In the genomic region with DNA sequence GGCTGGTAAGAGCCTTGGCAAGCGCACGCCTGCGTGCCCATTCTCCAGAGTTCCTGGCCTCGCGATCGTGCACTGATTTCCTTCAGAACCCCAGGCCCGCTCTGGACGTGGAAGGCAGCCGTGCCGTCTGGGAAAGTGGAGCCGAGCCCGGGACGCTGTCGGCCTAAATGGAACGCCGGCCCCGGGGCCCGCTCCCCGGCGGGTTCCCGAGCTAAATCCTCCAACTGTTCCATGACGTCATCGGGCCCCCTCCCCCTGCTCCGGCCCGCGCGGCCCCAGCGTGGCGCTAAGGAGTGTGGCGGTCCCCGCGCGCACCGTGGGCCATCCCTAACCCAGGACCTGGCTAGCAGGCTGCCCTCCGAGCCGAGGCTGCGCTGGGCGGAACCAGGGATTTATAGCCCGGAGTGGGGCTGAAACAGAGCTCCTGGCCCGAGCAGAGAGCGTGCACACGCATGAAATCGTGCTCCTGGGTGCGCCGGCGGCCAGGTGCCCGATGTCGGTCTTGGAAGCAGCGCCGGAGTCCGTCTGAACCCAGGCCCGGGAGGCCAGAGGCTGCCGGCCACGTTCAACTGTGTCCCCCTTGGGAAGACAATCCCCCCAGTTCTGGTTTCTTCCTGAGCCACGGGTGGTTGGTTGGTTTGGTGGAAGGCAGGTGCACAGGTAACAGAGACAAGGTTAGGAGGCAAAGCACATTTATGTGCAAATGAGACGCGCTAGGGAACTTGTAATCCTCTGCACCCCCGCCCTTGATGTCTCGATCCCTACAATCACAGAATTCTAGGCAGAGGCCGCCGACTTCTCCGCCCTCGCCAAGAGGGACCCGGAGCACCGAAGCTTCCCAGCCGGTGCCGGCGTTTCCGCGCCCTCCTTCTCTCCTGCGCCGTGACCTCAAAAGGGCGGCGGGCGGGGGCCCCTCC, we compare ENCODE assay signal across 11 cellular contexts.
A peak's percentile ranks its signal among the peaks of the same experiment; 100 is the strongest.
DNase-seq lines count a peak whose midpoint lies in the region; ATAC-seq, FAIRE-seq and TF ChIP-seq lines count a peak whose summit lies in the region.
"Had no signal": no experiment of that assay in that cellular context is flagged by ENCODE, and none has a peak within 500 bp of the region (broad histone marks: within the 10 kb centered on the region; RNA-seq: fewer than 3 reads in every experiment).

No MANE protein-coding gene starts in this region.

- intact Hi-C loops in right lobe of liver (cut with DNase I) = no loop called here
- intact Hi-C loops in HepG2 (cut with micrococcal nuclease; ENCODE audit: unreplicated experiment) = no loop called here
- intact Hi-C loops in esophagus muscularis mucosa (cut with DNase I) = no loop called here
- intact Hi-C loops in naive thymus-derived CD4-positive, alpha-beta T cell (cut with micrococcal nuclease) = no loop called here

- no peaks in the 10 kb centered on the region for H3K36me3 Mint-ChIP-seq in naive thymus-derived CD4-positive, alpha-beta T cell
- H3K36me3 Mint-ChIP-seq: CD8-positive, alpha-beta T cell had no signal

- in situ Hi-C loops in HepG2 (cut with HindIII; ENCODE audit: extremely low pct_ligation_motif_present, low pct_unique_long_range_greater_than_20kb) = no loop called here

- no peak overlapping the region for H3K27ac ChIP-seq in right lobe of liver
- H3K27ac ChIP-seq in HepG2 (ENCODE audit: extremely low read length, insufficient read depth, low read length) = no peak overlapping the region
- peak overlapping the region in 2 of 4 donors; percentile 8 to 25 for H3K27ac ChIP-seq in esophagus muscularis mucosa (replicated peaks in 1 of 4)
- H3K27ac ChIP-seq in naive thymus-derived CD4-positive, alpha-beta T cell (ENCODE audit: low read depth, low read length) = no peak overlapping the region
- no peak overlapping the region for H3K27ac ChIP-seq in urinary bladder (ENCODE audit: low read depth)
- H3K27ac ChIP-seq in effector memory CD4-positive, alpha-beta T cell (ENCODE audit: insufficient read depth, low read length, poor library complexity, severe bottlenecking) = no peak overlapping the region

- no peaks in the 10 kb centered on the region for H4K20me1 ChIP-seq in HepG2 (ENCODE audit: insufficient read depth, low read length)

- no peak for TF ChIP-seq RAD21 in HepG2 (CRISPR knock-in tag; IDR thresholded peaks at IDR 0.05)

- no peak overlapping the region for H2AFZ ChIP-seq in HepG2 (ENCODE audit: low read length)

- TF ChIP-seq CTCF in right lobe of liver (IDR thresholded peaks at IDR 0.05) (no peak), HepG2 (CRISPR knock-in tag; IDR thresholded peaks at IDR 0.05) (no peak), esophagus muscularis mucosa (IDR thresholded peaks at IDR 0.05) (no peak)

- peaks cover 24 to 52% (median 33%) of the 10 kb centered on the region in 5 donors for H3K27me3 Mint-ChIP-seq in naive thymus-derived CD4-positive, alpha-beta T cell

- no peak overlapping the region for H3K27ac Mint-ChIP-seq in naive thymus-derived CD4-positive, alpha-beta T cell
- H3K27ac Mint-ChIP-seq: CD8-positive, alpha-beta T cell had no signal

- no peaks in the 10 kb centered on the region for H3K9me3 Mint-ChIP-seq in naive thymus-derived CD4-positive, alpha-beta T cell
- H3K9me3 Mint-ChIP-seq: CD8-positive, alpha-beta T cell had no signal

- H3K9ac ChIP-seq in HepG2 (ENCODE audit: insufficient read depth, low read depth, low read length) = no peak overlapping the region

- no TSS peak for BruUV-seq in HepG2 (replicated peaks; lab: Mats Ljungman, UMichigan)

- peak overlapping the region in 6 of 10 donors; percentile 31 to 64 (median 55) for H3K4me3 Mint-ChIP-seq in naive thymus-derived CD4-positive, alpha-beta T cell
- H3K4me3 Mint-ChIP-seq: CD8-positive, alpha-beta T cell had no signal

- TF ChIP-seq EP300 in HepG2 (IDR thresholded peaks at IDR 0.05; ENCODE audit: low read depth in 2 of 2, low read length in 2 of 2) = no peak
- TF ChIP-seq EP300 in HepG2 (CRISPR knock-in tag; IDR thresholded peaks at IDR 0.05; ENCODE audit: borderline replicate concordance) = no peak
- TF ChIP-seq EP300 in esophagus muscularis mucosa (IDR thresholded peaks at IDR 0.05) = no peak

- no peak overlapping the region for H3K4me2 ChIP-seq in HepG2 (ENCODE audit: low read depth, low read length)

- CTCF ChIA-PET in HepG2 (lab: Yijun Ruan, JAX; ENCODE audit: low intra/inter-chr PET ratio, low total read pairs) = no interaction called here
- CTCF ChIA-PET in naive thymus-derived CD4-positive, alpha-beta T cell (lab: Charles Lee) = no interaction called here

- peak overlapping the region in 1 of 3 donors; percentile 21 for H3K4me3 ChIP-seq in right lobe of liver
- no peak overlapping the region for H3K4me3 ChIP-seq in HepG2 (replicated peaks in 1 of 3; ENCODE audit: insufficient read depth in 1 of 3, low read depth in 2 of 3, low read length in 3 of 3)
- peak overlapping the region; percentile 16 to 31 (median 26) for H3K4me3 ChIP-seq in esophagus muscularis mucosa
- H3K4me3 ChIP-seq in naive thymus-derived CD4-positive, alpha-beta T cell (ENCODE audit: low read length) = no peak overlapping the region
- H3K4me3 ChIP-seq in urinary bladder (ENCODE audit: low read depth, low read length) = peak overlapping the region; percentile 15
- H3K4me3 ChIP-seq in effector memory CD4-positive, alpha-beta T cell (ENCODE audit: insufficient read depth, low read depth, low read length, poor library complexity, severe bottlenecking) = no peak overlapping the region

- peak in 3 of 4 donors; percentile 27 to 53 (median 33) for ATAC-seq in right lobe of liver
- ATAC-seq in HepG2 = no peak
- no peak for ATAC-seq in naive thymus-derived CD4-positive, alpha-beta T cell
- no peak for ATAC-seq in HG03135 (IDR thresholded peaks at IDR 0.05; ENCODE audit: unreplicated experiment)
- ATAC-seq: CD8-positive, alpha-beta T cell had no signal

- H3K36me3 ChIP-seq in right lobe of liver = no peaks in the 10 kb centered on the region
- no peaks in the 10 kb centered on the region; a peak in 1 of 5 replicates for H3K36me3 ChIP-seq in HepG2 (replicated peaks in 1 of 2; ENCODE audit: control insufficient read depth in 1 of 2, insufficient read depth in 2 of 2, low read length in 2 of 2)
- peaks cover 0 to 74% (median 21%) of the 10 kb centered on the region in 4 donors for H3K36me3 ChIP-seq in esophagus muscularis mucosa
- H3K36me3 ChIP-seq in naive thymus-derived CD4-positive, alpha-beta T cell (ENCODE audit: control insufficient read depth in 2 of 3, insufficient read depth in 3 of 3, low read length in 3 of 3) = no peaks in the 10 kb centered on the region
- no peaks in the 10 kb centered on the region for H3K36me3 ChIP-seq in urinary bladder (ENCODE audit: insufficient read depth)
- no peaks in the 10 kb centered on the region for H3K36me3 ChIP-seq in effector memory CD4-positive, alpha-beta T cell (ENCODE audit: control insufficient read depth, insufficient read depth, low read length)

- H3K27me3 ChIP-seq in right lobe of liver (peaks cover 0 to 12% of the 10 kb centered on the region in 2 donors), HepG2 (ENCODE audit: control insufficient read depth in 1 of 2, insufficient read depth in 2 of 2, low read length in 2 of 2) (no peaks in the 10 kb centered on the region), esophagus muscularis mucosa (peaks cover 0 to 8% (median 0%) of the 10 kb centered on the region in 4 donors)
- no peaks in the 10 kb centered on the region for H3K27me3 ChIP-seq in naive thymus-derived CD4-positive, alpha-beta T cell (ENCODE audit: control insufficient read depth in 2 of 2, insufficient read depth in 2 of 2, low read length in 2 of 2)
- H3K27me3 ChIP-seq in effector memory CD4-positive, alpha-beta T cell (replicated peaks; ENCODE audit: control insufficient read depth, insufficient read depth, low read length, poor library complexity, severe bottlenecking) = no peaks in the 10 kb centered on the region

- H3K4me1 ChIP-seq in right lobe of liver = peaks cover 0 to 9% (median 0%) of the 10 kb centered on the region in 4 donors
- H3K4me1 ChIP-seq in HepG2 (ENCODE audit: insufficient read depth, low read length) = peaks cover 12% of the 10 kb centered on the region
- peaks cover 9 to 14% (median 11%) of the 10 kb centered on the region in 4 donors for H3K4me1 ChIP-seq in esophagus muscularis mucosa
- no peaks in the 10 kb centered on the region for H3K4me1 ChIP-seq in naive thymus-derived CD4-positive, alpha-beta T cell (ENCODE audit: control insufficient read depth in 2 of 2, insufficient read depth in 2 of 2, low read length in 2 of 2)
- H3K4me1 ChIP-seq in urinary bladder (ENCODE audit: insufficient read depth) = peaks cover 1% of the 10 kb centered on the region
- peaks cover 5% of the 10 kb centered on the region for H3K4me1 ChIP-seq in effector memory CD4-positive, alpha-beta T cell (ENCODE audit: control insufficient read depth, insufficient read depth, low read length, poor library complexity, severe bottlenecking)

- no peak for FAIRE-seq in HepG2 (lab: Jason Lieb, UNC)
- FAIRE-seq: TTC549 had no signal

- 30% methylated on average over 15 of the region's 75 CpGs for WGBS in right lobe of liver (ENCODE audit: insufficient coverage, low coverage, low lambda C conversion rate, missing lambda C conversion rate)
- 97% methylated on average over 62 of the region's 75 CpGs for WGBS in HepG2 (ENCODE audit: low lambda C conversion rate)
- WGBS in esophagus muscularis mucosa = 62% methylated on average over 24 of the region's 75 CpGs
- 20% methylated on average over 75 of the region's 75 CpGs for WGBS in urinary bladder

- DNase-seq in right lobe of liver (no peak), HepG2 (ENCODE audit: low spot score) (no peak), esophagus muscularis mucosa (ENCODE audit: extremely low spot score) (no peak), dedifferentiated amniotic fluid mesenchymal stem cell (ENCODE audit: extremely low spot score) (no peak)
- DNase-seq in naive thymus-derived CD4-positive, alpha-beta T cell = no peak
- DNase-seq in effector memory CD4-positive, alpha-beta T cell = no peak
- DNase-seq: CD8-positive, alpha-beta T cell; NCI-H2171 had no signal

- no peaks in the 10 kb centered on the region for H3K9me3 ChIP-seq in right lobe of liver
- H3K9me3 ChIP-seq in HepG2 (ENCODE audit: low read length) = no peaks in the 10 kb centered on the region
- H3K9me3 ChIP-seq in esophagus muscularis mucosa = no peaks in the 10 kb centered on the region
- H3K9me3 ChIP-seq in naive thymus-derived CD4-positive, alpha-beta T cell (ENCODE audit: control insufficient read depth in 2 of 3, low read length in 3 of 3) = no peaks in the 10 kb centered on the region
- H3K9me3 ChIP-seq in effector memory CD4-positive, alpha-beta T cell (ENCODE audit: control insufficient read depth, low read length) = no peaks in the 10 kb centered on the region

- POLR2A ChIA-PET in HepG2 (lab: Yijun Ruan, JAX) = no interaction called here
- POLR2A ChIA-PET in naive thymus-derived CD4-positive, alpha-beta T cell (lab: Charles Lee) = no interaction called here

- no peak for TF ChIP-seq POLR2A in right lobe of liver (IDR thresholded peaks at IDR 0.05)
- TF ChIP-seq POLR2A in HepG2 (IDR thresholded peaks at IDR 0.05; ENCODE audit: insufficient read depth in 1 of 2, low read depth in 2 of 2, low read length in 2 of 2) = no peak
- TF ChIP-seq POLR2A in esophagus muscularis mucosa (IDR thresholded peaks at IDR 0.05; ENCODE audit: low read depth) = no peak

- no peaks in the 10 kb centered on the region for H3K79me2 ChIP-seq in HepG2 (ENCODE audit: insufficient read depth, low read length)

- peaks cover 0 to 9% (median 0%) of the 10 kb centered on the region in 7 donors for H3K4me1 Mint-ChIP-seq in naive thymus-derived CD4-positive, alpha-beta T cell

TF ChIP-seq in HepG2, 621 proteins besides CTCF, POLR2A, EP300 and RAD21 (continues in another document):
- TF ChIP-seq HCFC1 (IDR thresholded peaks at IDR 0.05; ENCODE audit: low read depth, low read length) = no peak

Comparison
In these comparisons a context has a peak if more than half of its experiments do, and no peak if none do; other contexts are left out.
1. ATAC-seq: peak in right lobe of liver (3 of 4); none in HepG2 (single experiment), naive thymus-derived CD4-positive, alpha-beta T cell (single experiment) and HG03135 (single experiment).
2. H3K4me3 ChIP-seq: peak in esophagus muscularis mucosa (4 of 4) and urinary bladder (single experiment); none in HepG2 (0 of 3), naive thymus-derived CD4-positive, alpha-beta T cell (single experiment) and effector memory CD4-positive, alpha-beta T cell (single experiment).